In genomic region chr10:77016278-77016815, GRCh38 we compare ENCODE assay signal across 29 cellular contexts.
"Had no signal": no experiment of that assay in that cellular context is flagged by ENCODE, and none has a peak within 500 bp of the region (broad histone marks: within the 10 kb centered on the region; RNA-seq: fewer than 3 reads in every experiment).

No MANE protein-coding gene starts in this region.

- H3K27me3 Mint-ChIP-seq: activated CD4-positive, alpha-beta memory T cell treated with anti-CD3 and anti-CD28 coated beads for 36 hours; activated CD4-positive, alpha-beta T cell treated with anti-CD3 and anti-CD28 coated beads, Interleukin-2, amount 10 ng/mL, durations not matched to agents 24 days and 14 days; activated T-cell treated with anti-CD3 and anti-CD28 coated beads, Interleukin-2, amount 50 U/mL, for 24 hours had no signal

- H3K4me1 Mint-ChIP-seq: activated CD4-positive, alpha-beta T cell treated with anti-CD3 and anti-CD28 coated beads, Interleukin-2, amount 10 ng/mL, durations not matched to agents 24 days and 14 days; activated naive CD4-positive, alpha-beta T cell treated with anti-CD3 and anti-CD28 coated beads, Interleukin-2, amount 50 U/mL, for 24 hours; activated T-helper 17 cell treated with anti-CD3 and anti-CD28 coated beads, Interleukin-2, amount 50 U/mL, for 72 hours; naive thymus-derived CD4-positive, alpha-beta T cell; neural crest cell; T-helper 17 cell had no signal

- H3K27ac Mint-ChIP-seq: activated CD4-positive, alpha-beta memory T cell treated with anti-CD3 and anti-CD28 coated beads for 36 hours; activated CD4-positive, alpha-beta T cell treated with anti-CD3 and anti-CD28 coated beads, Interleukin-2, amount 10 ng/mL, durations not matched to agents 24 days and 14 days; activated naive CD4-positive, alpha-beta T cell treated with anti-CD3 and anti-CD28 coated beads, Interleukin-2, amount 50 U/mL, for 24 hours; activated T-cell treated with anti-CD3 and anti-CD28 coated beads, Interleukin-2, amount 50 U/mL, for 24 hours; activated T-helper 17 cell treated with anti-CD3 and anti-CD28 coated beads, Interleukin-2, amount 50 U/mL, for 72 hours; naive thymus-derived CD4-positive, alpha-beta T cell; T-helper 17 cell had no signal

- H3K4me3 Mint-ChIP-seq: activated CD4-positive, alpha-beta memory T cell treated with anti-CD3 and anti-CD28 coated beads for 36 hours; activated CD4-positive, alpha-beta T cell treated with anti-CD3 and anti-CD28 coated beads, Interleukin-2, amount 10 ng/mL, durations not matched to agents 24 days and 14 days; activated naive CD4-positive, alpha-beta T cell treated with anti-CD3 and anti-CD28 coated beads, Interleukin-2, amount 50 U/mL, for 24 hours; activated T-cell treated with anti-CD3 and anti-CD28 coated beads, Interleukin-2, amount 50 U/mL, for 24 hours; activated T-helper 17 cell treated with anti-CD3 and anti-CD28 coated beads, Interleukin-2, amount 50 U/mL, for 72 hours; brain; naive thymus-derived CD4-positive, alpha-beta T cell; neural crest cell; T-helper 17 cell had no signal

- H3K9me3 Mint-ChIP-seq: activated CD4-positive, alpha-beta memory T cell treated with anti-CD3 and anti-CD28 coated beads for 36 hours; activated CD4-positive, alpha-beta T cell treated with anti-CD3 and anti-CD28 coated beads, Interleukin-2, amount 10 ng/mL, durations not matched to agents 24 days and 14 days; activated naive CD4-positive, alpha-beta T cell treated with anti-CD3 and anti-CD28 coated beads, Interleukin-2, amount 50 U/mL, for 24 hours; activated T-cell treated with anti-CD3 and anti-CD28 coated beads, Interleukin-2, amount 50 U/mL, for 24 hours; activated T-helper 17 cell treated with anti-CD3 and anti-CD28 coated beads, Interleukin-2, amount 50 U/mL, for 72 hours; neural crest cell had no signal

- H3K27me3 ChIP-seq: cardiac muscle cell, dorsolateral prefrontal cortex, spleen, tibial nerve had no signal

- H3K36me3 ChIP-seq: cardiac muscle cell, spleen, tibial nerve had no signal

- H3K4me3 ChIP-seq: cardiac muscle cell, coronary artery, dorsolateral prefrontal cortex, spleen, tibial nerve had no signal

- H3K9me3 ChIP-seq: spleen, tibial nerve had no signal

- DNase-seq: activated CD4-positive, alpha-beta memory T cell treated with anti-CD3 and anti-CD28 coated beads for 36 hours; activated CD4-positive, alpha-beta T cell treated with anti-CD3 and anti-CD28 coated beads, Interleukin-2, amount 10 ng/mL, durations not matched to agents 24 days and 14 days; activated CD4-positive, CD25-positive, alpha-beta regulatory T cell treated with anti-CD3 and anti-CD28 coated beads, Interleukin-2, amount 50 U/mL, for 72 hours; activated CD8-positive, alpha-beta memory T cell treated with anti-CD3 and anti-CD28 coated beads, Interleukin-2, amount 50 U/mL, for 48 hours; activated gamma-delta T cell treated with Interleukin-2 at 50 U/mL for 16 hours; activated T-cell treated with anti-CD3 and anti-CD28 coated beads, Interleukin-2, amount 50 U/mL, for 24 hours; anterior cingulate cortex; dorsolateral prefrontal cortex; effector memory CD4-positive, alpha-beta T cell; foreskin fibroblast; hippocampal formation; left colon; mammary epithelial cell; midbrain; naive thymus-derived CD4-positive, alpha-beta T cell; posterior cingulate gyrus; right cardiac atrium; spleen; stimulated activated naive CD4-positive, alpha-beta T cell treated with Interleukin-2 at 50 U/mL for 16 hours; SW 1271; T-helper 17 cell; T1000 had no signal

- H3K36me3 Mint-ChIP-seq: activated CD4-positive, alpha-beta memory T cell treated with anti-CD3 and anti-CD28 coated beads for 36 hours; activated naive CD4-positive, alpha-beta T cell treated with anti-CD3 and anti-CD28 coated beads, Interleukin-2, amount 50 U/mL, for 24 hours; brain; naive thymus-derived CD4-positive, alpha-beta T cell had no signal
